Comparison of ENCODE assay signal across 21 cellular contexts in the genomic region with DNA sequence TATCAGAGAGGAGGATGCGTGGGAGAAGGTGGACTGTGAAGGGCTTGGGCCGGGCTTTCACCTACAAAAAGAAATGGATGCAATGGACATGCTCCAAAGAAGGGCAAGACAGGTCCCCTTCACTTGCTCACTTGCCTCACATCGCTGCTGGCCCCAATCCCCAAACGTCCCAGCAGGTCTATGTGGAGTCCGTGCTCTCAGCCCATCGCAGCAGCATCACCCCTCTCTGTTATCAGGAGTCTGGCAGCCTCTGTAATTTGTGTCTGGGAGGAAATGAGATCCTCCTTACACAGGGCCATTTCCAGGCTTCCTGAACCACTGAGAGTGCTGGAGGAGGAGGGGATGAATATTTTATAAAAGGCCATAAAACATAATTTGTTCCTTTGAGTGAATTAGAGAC.
"Had no signal": no experiment of that assay in that cellular context is flagged by ENCODE, and none has a peak within 500 bp of the region (broad histone marks: within the 10 kb centered on the region; RNA-seq: fewer than 3 reads in every experiment).

No MANE protein-coding gene starts in this region.

- H3K36me3 Mint-ChIP-seq: naive thymus-derived CD8-positive, alpha-beta T cell; natural killer cell treated with Interleukin-12 subunit alpha and Interleukin-12 subunit beta and Interleukin-15 and Interleukin-18, amount 100 ng/mL, for 72 hours; stimulated activated effector memory CD8-positive, alpha-beta T cell treated with anti-CD3 and anti-CD28 coated beads, Interleukin-12 subunit alpha, Interleukin-12 subunit beta, amount 100 ng/mL, for 72 hours had no signal

- H3K4me1 Mint-ChIP-seq: naive thymus-derived CD8-positive, alpha-beta T cell; neural crest cell; stimulated activated effector memory CD8-positive, alpha-beta T cell treated with anti-CD3 and anti-CD28 coated beads, Interleukin-12 subunit alpha, Interleukin-12 subunit beta, amount 100 ng/mL, for 72 hours; stimulated activated naive B cell treated with anti-CD40 and anti-IgM and Interleukin-4, amounts not matched to agents 10 μg/mL and 1 μg/mL and 100 μg/mL, for 72 hours had no signal

- H3K4me3 Mint-ChIP-seq: naive thymus-derived CD8-positive, alpha-beta T cell; natural killer cell treated with Interleukin-12 subunit alpha and Interleukin-12 subunit beta and Interleukin-15 and Interleukin-18, amount 100 ng/mL, for 72 hours; nephron progenitor cell; neural crest cell; stimulated activated effector memory CD8-positive, alpha-beta T cell treated with anti-CD3 and anti-CD28 coated beads, Interleukin-12 subunit alpha, Interleukin-12 subunit beta, amount 100 ng/mL, for 72 hours; stimulated activated naive B cell treated with anti-CD40 and anti-IgM and Interleukin-4, amounts not matched to agents 10 μg/mL and 1 μg/mL and 100 μg/mL, for 72 hours; stimulated activated naive CD8-positive, alpha-beta T cell treated with anti-CD3 and anti-CD28 coated beads, Interleukin-15, Interleukin-2, amounts not matched to agents 100 ng/mL and 50 ng/mL, for 24 hours had no signal

- DNase-seq: naive thymus-derived CD8-positive, alpha-beta T cell; nephron progenitor cell; nucleus accumbens; pancreas; psoas muscle; right cardiac atrium; right lobe of liver; sigmoid colon; small intestine; stimulated activated CD4-positive, alpha-beta T cell treated with anti-CD3 and anti-CD28 coated beads, Interleukin-1b, Interleukin-23, amount 100 ng/mL, for 48 hours; stimulated activated CD4-positive, alpha-beta T cell treated with anti-CD3 and anti-CD28 coated beads, Interleukin-4, amount 100 ng/mL, for 1 hour; stimulated activated naive B cell treated with anti-CD40 and anti-IgM and Interleukin-4, amounts not matched to agents 10 μg/mL and 1 μg/mL and 100 μg/mL, for 72 hours; stimulated activated naive CD4-positive, alpha-beta T cell treated with Interleukin-2 at 50 U/mL for 16 hours; stomach; thyroid gland; trophoblast cell; upper lobe of left lung had no signal

- H3K9me3 Mint-ChIP-seq: natural killer cell treated with Interleukin-12 subunit alpha and Interleukin-12 subunit beta and Interleukin-15 and Interleukin-18, amount 100 ng/mL, for 72 hours; neural crest cell; stimulated activated effector memory CD8-positive, alpha-beta T cell treated with anti-CD3 and anti-CD28 coated beads, Interleukin-12 subunit alpha, Interleukin-12 subunit beta, amount 100 ng/mL, for 72 hours; stimulated activated naive B cell treated with anti-CD40 and anti-IgM and Interleukin-4, amounts not matched to agents 10 μg/mL and 1 μg/mL and 100 μg/mL, for 72 hours; stimulated activated naive CD8-positive, alpha-beta T cell treated with anti-CD3 and anti-CD28 coated beads, Interleukin-15, Interleukin-2, amounts not matched to agents 100 ng/mL and 50 ng/mL, for 24 hours had no signal

- H3K27ac Mint-ChIP-seq: naive thymus-derived CD8-positive, alpha-beta T cell; natural killer cell treated with Interleukin-12 subunit alpha and Interleukin-12 subunit beta and Interleukin-15 and Interleukin-18, amount 100 ng/mL, for 72 hours; nephron progenitor cell; stimulated activated effector memory CD8-positive, alpha-beta T cell treated with anti-CD3 and anti-CD28 coated beads, Interleukin-12 subunit alpha, Interleukin-12 subunit beta, amount 100 ng/mL, for 72 hours; stimulated activated naive B cell treated with anti-CD40 and anti-IgM and Interleukin-4, amounts not matched to agents 10 μg/mL and 1 μg/mL and 100 μg/mL, for 72 hours; stimulated activated naive CD8-positive, alpha-beta T cell treated with anti-CD3 and anti-CD28 coated beads, Interleukin-15, Interleukin-2, amounts not matched to agents 100 ng/mL and 50 ng/mL, for 24 hours had no signal
